ENCODE assay signal across 27 cellular contexts in the genomic region with DNA sequence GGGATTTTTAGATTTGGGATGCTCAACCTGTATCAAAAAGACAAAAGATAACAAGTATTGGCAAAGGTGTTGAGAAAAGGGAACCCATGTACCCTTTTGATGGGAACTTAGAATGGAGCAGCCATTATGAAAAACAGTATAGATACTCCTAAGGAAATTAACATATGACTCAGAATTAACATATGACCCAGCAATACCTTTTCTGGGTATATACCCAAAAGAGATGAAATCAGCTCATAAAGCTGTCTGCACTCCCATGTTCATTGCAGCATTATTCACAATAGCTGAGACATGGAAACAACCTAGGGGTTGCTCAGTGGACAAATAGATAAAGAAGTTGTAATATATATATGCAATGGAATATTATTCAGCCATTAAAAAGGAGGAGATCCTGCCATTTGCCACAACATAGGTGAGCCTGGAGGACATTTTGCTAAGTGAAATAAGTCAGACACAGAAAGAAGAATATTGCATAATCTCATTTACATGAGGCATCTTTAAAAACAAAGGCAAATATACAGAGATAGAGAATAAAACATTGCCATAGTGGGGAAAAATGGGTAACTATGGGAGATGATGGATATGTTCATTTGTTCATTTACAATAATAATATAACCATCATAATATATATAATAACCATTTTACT.
"Had no signal": no experiment of that assay in that cellular context is flagged by ENCODE, and none has a peak within 500 bp of the region (broad histone marks: within the 10 kb centered on the region; RNA-seq: fewer than 3 reads in every experiment).

No MANE protein-coding gene starts in this region.

- H3K4me3 Mint-ChIP-seq: mesothelial cell of epicardium; naive B cell; nephron; neural crest cell; stimulated activated memory B cell treated with anti-CD40 and anti-IgM and Interleukin-4, amounts not matched to agents 10 μg/mL and 1 μg/mL and 100 μg/mL, for 72 hours; stimulated activated naive CD8-positive, alpha-beta T cell treated with anti-CD3 and anti-CD28 coated beads, Interleukin-15, amount 100 ng/mL, for 72 hours; type B pancreatic cell had no signal

- H3K27me3 ChIP-seq: pancreas, sigmoid colon, tibial nerve, uterus had no signal

- H3K27ac Mint-ChIP-seq: mesothelial cell of epicardium; nephron; stimulated activated memory B cell treated with anti-CD40 and anti-IgM and Interleukin-4, amounts not matched to agents 10 μg/mL and 1 μg/mL and 100 μg/mL, for 72 hours; stimulated activated naive CD8-positive, alpha-beta T cell treated with anti-CD3 and anti-CD28 coated beads, Interleukin-15, amount 100 ng/mL, for 72 hours; type B pancreatic cell had no signal

- H3K9me3 Mint-ChIP-seq: naive B cell, nephron, type B pancreatic cell had no signal

- H3K4me3 ChIP-seq: left ventricle myocardium inferior, lung, pancreas, prostate gland, sigmoid colon, smooth muscle cell, tibial nerve, uterus had no signal

- H3K4me1 ChIP-seq: prostate gland, uterus had no signal

- H3K27me3 Mint-ChIP-seq: naive B cell; stimulated activated memory B cell treated with anti-CD40 and anti-IgM and Interleukin-4, amounts not matched to agents 10 μg/mL and 1 μg/mL and 100 μg/mL, for 72 hours; stimulated activated naive CD8-positive, alpha-beta T cell treated with anti-CD3 and anti-CD28 coated beads, Interleukin-15, amount 100 ng/mL, for 72 hours; type B pancreatic cell had no signal

- H3K27ac ChIP-seq: left ventricle myocardium inferior, pancreas, prostate gland, sigmoid colon, tibial nerve, uterus had no signal

- H3K9me3 ChIP-seq: left ventricle myocardium inferior, pancreas, prostate gland, sigmoid colon, tibial nerve, uterus had no signal

- DNase-seq: islet precursor cell; left ventricle myocardium inferior; mesendoderm; naive B cell; nucleus accumbens; pancreas; posterior cingulate gyrus; retina; right cardiac atrium; sigmoid colon; stimulated activated CD4-positive, alpha-beta T cell treated with anti-CD3 and anti-CD28 coated beads, Interleukin-1b, Interleukin-23, amount 100 ng/mL, for 48 hours; stimulated activated CD4-positive, alpha-beta T cell treated with anti-CD3 and anti-CD28 coated beads, Interleukin-2, amount 100 ng/mL, for 48 hours; stimulated activated CD4-positive, alpha-beta T cell treated with anti-CD3 and anti-CD28 coated beads, Interleukin-4, amount 100 ng/mL, for 4 hours; stimulated activated CD8-positive, alpha-beta memory T cell treated with anti-CD3 and anti-CD28 coated beads, Interleukin-4, amount 100 ng/mL, for 48 hours; stimulated activated naive CD4-positive, alpha-beta T cell treated with Interleukin-2 at 50 U/mL for 16 hours; stimulated activated naive CD8-positive, alpha-beta T cell treated with anti-CD3 and anti-CD28 coated beads, Interleukin-15, amount 100 ng/mL, for 72 hours; substantia nigra; uterus had no signal

- H3K36me3 ChIP-seq: left ventricle myocardium inferior, pancreas, prostate gland, sigmoid colon, tibial nerve, uterus had no signal

- ATAC-seq: pancreas; right cardiac atrium; stimulated activated memory B cell treated with anti-CD40 and anti-IgM and Interleukin-4, amounts not matched to agents 10 μg/mL and 1 μg/mL and 100 μg/mL, for 72 hours; stimulated activated naive CD8-positive, alpha-beta T cell treated with anti-CD3 and anti-CD28 coated beads, Interleukin-15, amount 100 ng/mL, for 72 hours had no signal

- H3K4me1 Mint-ChIP-seq: neural crest cell; stimulated activated naive CD8-positive, alpha-beta T cell treated with anti-CD3 and anti-CD28 coated beads, Interleukin-15, amount 100 ng/mL, for 72 hours had no signal

- H3K4me2 ChIP-seq: smooth muscle cell had no signal
